In genomic region chr1:62530516-62531154, GRCh38 we compare ENCODE assay signal across 9 cellular contexts.
DNase-seq lines count a peak whose midpoint lies in the region; ATAC-seq and TF ChIP-seq lines count a peak whose summit lies in the region.
"Had no signal": no experiment of that assay in that cellular context is flagged by ENCODE, and none has a peak within 500 bp of the region (broad histone marks: within the 10 kb centered on the region; RNA-seq: fewer than 3 reads in every experiment).

No MANE protein-coding gene starts in this region.

- H3K27me3 ChIP-seq in ascending aorta (no peaks in the 10 kb centered on the region), iPS DF 6.9 (ENCODE audit: control insufficient read depth, insufficient read depth, low read length) (no peaks in the 10 kb centered on the region), tibial nerve (no peaks in the 10 kb centered on the region)

- H3K4me3 ChIP-seq in AG04449 (ENCODE audit: low read depth, low read length) = no peak overlapping the region
- H3K4me3 ChIP-seq in ascending aorta = no peak overlapping the region
- H3K4me3 ChIP-seq in iPS DF 6.9 (ENCODE audit: low read length) = no peak overlapping the region
- H3K4me3 ChIP-seq in tibial nerve = no peak overlapping the region
- H3K4me3 ChIP-seq: GM12878 had no signal

- TF ChIP-seq CTCF in AG04449 (IDR thresholded peaks at IDR 0.05; ENCODE audit: insufficient read depth, low read length, missing control alignments) (peak; percentile 86), ascending aorta (IDR thresholded peaks at IDR 0.05) (peak; percentile 39 to 65 (median 52)), tibial nerve (IDR thresholded peaks at IDR 0.05) (peak; percentile 35 to 70 (median 52))

- TF ChIP-seq POLR2A in tibial nerve (IDR thresholded peaks at IDR 0.05) = no peak

- POLR2A ChIA-PET in AG04449 (lab: Yijun Ruan, JAX) = no interaction called here

- peaks cover 4 to 26% of the 10 kb centered on the region in 2 donors for H3K36me3 ChIP-seq in ascending aorta
- H3K36me3 ChIP-seq in iPS DF 6.9 (ENCODE audit: control insufficient read depth, insufficient read depth, low read length) = no peaks in the 10 kb centered on the region
- peaks cover 0 to 59% (median 0%) of the 10 kb centered on the region in 3 donors for H3K36me3 ChIP-seq in tibial nerve

- WGBS in iPS DF 6.9 (ENCODE audit: insufficient coverage, insufficient read length) = no CpG with 5 or more reads among the region's 6 CpGs
- WGBS in tibial nerve, 2 donors = 40 to 46% methylated on average over 6 of the region's 6 CpGs

- H3K9me3 ChIP-seq in ascending aorta (no peaks in the 10 kb centered on the region), iPS DF 6.9 (ENCODE audit: control insufficient read depth, insufficient read depth, low read length) (no peaks in the 10 kb centered on the region), tibial nerve (no peaks in the 10 kb centered on the region)

- intact Hi-C loops in ascending aorta (cut with DNase I) = loop anchor here (1.0 kb wide), 1 partner anchor 216 kb away; no protein-coding TSS in a partner anchor

- DNase-seq in AG04449 (ENCODE audit: low read depth, low spot score) (peak; percentile 5), ascending aorta (ENCODE audit: low spot score in 2 of 2) (peak in 1 of 2 donors; percentile 69), iPS DF 6.9 (ENCODE audit: low read depth, low spot score) (peak; percentile 55), tibial nerve (ENCODE audit: low spot score in 2 of 2) (peak in 1 of 2 donors; percentile 40), kidney glomerular epithelial cell (lab: John Stamatoyannopoulos, UW) (no peak), NCI-H2029 (lab: John Stamatoyannopoulos, UW) (no peak)
- no peak for DNase-seq in stimulated activated naive CD4-positive, alpha-beta T cell treated with Interleukin-2 at 50 U/mL for 16 hours (lab: John Stamatoyannopoulos, UW)

- no peak for TF ChIP-seq EP300 in tibial nerve (IDR thresholded peaks at IDR 0.05)

- H3K4me1 ChIP-seq in ascending aorta (peaks cover 0 to 2% of the 10 kb centered on the region in 2 donors), iPS DF 6.9 (ENCODE audit: control insufficient read depth, insufficient read depth, low read length) (no peaks in the 10 kb centered on the region), tibial nerve (peaks cover 0 to 2% (median 0%) of the 10 kb centered on the region in 4 donors)

- H3K27ac ChIP-seq in ascending aorta (no peak overlapping the region), iPS DF 6.9 (ENCODE audit: low read length) (no peak overlapping the region), tibial nerve (no peak overlapping the region)

- CTCF ChIA-PET in AG04449 (lab: Yijun Ruan, JAX) = interaction anchor here (0.6 to 4.0 kb wide), 27 partner anchors 9 to 253 kb away, joined by 3 to 91 read pairs (median 5); partner anchors contain the start of gene ATG4C

- peak; percentile 79 for ATAC-seq in HG02610 (IDR thresholded peaks at IDR 0.05; ENCODE audit: unreplicated experiment)
- ATAC-seq: GM12878 had no signal

Comparison
In these comparisons a context has a peak if more than half of its experiments do, and no peak if none do; other contexts are left out.
1. DNase-seq: peak in AG04449 (single experiment) and iPS DF 6.9 (single experiment); none in stimulated activated naive CD4-positive, alpha-beta T cell treated with Interleukin-2 at 50 U/mL for 16 hours (single experiment), kidney glomerular epithelial cell (single experiment) and NCI-H2029 (single experiment).
2. Peak in every context shown above with its lines, with median percentiles within 50 percentile points of each other: CTCF ChIP-seq.